In the genomic region with DNA sequence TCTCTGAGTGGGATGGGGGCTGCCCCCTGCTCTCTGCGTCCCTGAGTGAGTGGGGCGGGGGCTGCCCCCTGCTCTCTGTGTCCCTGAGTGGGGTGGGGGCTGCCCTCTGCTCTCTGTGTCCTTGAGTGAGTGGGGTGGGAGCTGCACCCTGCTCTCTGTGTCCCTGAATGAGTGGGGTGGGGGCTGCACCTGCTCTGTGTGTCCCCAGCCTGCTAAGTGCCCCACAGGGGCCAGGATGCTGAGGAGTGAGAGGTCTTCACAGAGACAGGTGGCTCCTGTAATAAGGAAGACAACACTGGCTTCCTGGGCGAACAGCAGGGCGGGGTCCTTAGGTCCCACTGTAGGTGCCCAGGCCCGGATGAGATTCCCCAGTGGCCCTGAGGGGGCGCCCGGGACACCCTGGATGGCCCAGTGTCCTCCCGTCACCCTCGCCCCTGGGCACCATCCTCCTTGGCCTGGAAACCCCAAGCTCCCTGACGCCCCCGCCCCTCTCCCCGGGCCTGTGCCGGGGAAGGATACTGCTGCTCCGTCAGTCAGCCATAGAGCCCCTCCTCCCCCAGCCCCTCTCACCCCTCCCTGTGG, we compare ENCODE assay signal across 13 cellular contexts. TPM values are rescaled to one million over a fixed set of nuclear protein-coding genes. Genes with fewer than 3 reads are reported as not detected.
DNase-seq lines count a peak whose midpoint lies in the region; ATAC-seq and TF ChIP-seq lines count a peak whose summit lies in the region.
"Had no signal": no experiment of that assay in that cellular context is flagged by ENCODE, and none has a peak within 500 bp of the region (broad histone marks: within the 10 kb centered on the region; RNA-seq: fewer than 3 reads in every experiment).

No MANE protein-coding gene starts in this region.

- H3K4me3 ChIP-seq in SJSA1 (peak overlapping the region; percentile 31), fibroblast of the aortic adventitia (ENCODE audit: low read depth, low read length) (peak overlapping the region; percentile 53)
- H3K4me3 ChIP-seq: thyroid gland had no signal

- TF ChIP-seq CTCF in fibroblast of the aortic adventitia (IDR thresholded peaks at IDR 0.05; ENCODE audit: insufficient read depth, low read length): no peak

- no peak for ATAC-seq in GM19452 (IDR thresholded peaks at IDR 0.05; ENCODE audit: unreplicated experiment)
- no peak for ATAC-seq in GM21717 (IDR thresholded peaks at IDR 0.05; ENCODE audit: unreplicated experiment)

- H3K4me1 ChIP-seq in SJSA1 (replicated peaks): peaks cover 16% of the 10 kb centered on the region
- H3K4me1 ChIP-seq: Caco-2 had no signal

- H3K9me3 ChIP-seq in SJSA1 (replicated peaks): no peaks in the 10 kb centered on the region
- H3K9me3 ChIP-seq: Caco-2, thyroid gland had no signal

- DNase-seq in 8988T (peak; percentile 67), COLO668 (lab: John Stamatoyannopoulos, UW; ENCODE audit: unreplicated experiment) (peak; percentile 61), SJSA1 (ENCODE audit: low read depth in 1 of 2, low spot score in 2 of 2) (no peak), fibroblast of the aortic adventitia (ENCODE audit: low read depth) (no peak), hypothalamus (lab: John Stamatoyannopoulos, UW) (no peak)
- DNase-seq in activated effector memory CD4-positive, alpha-beta T cell treated with Interleukin-2 at 50 U/mL for 16 hours: no peak
- DNase-seq: activated gamma-delta T cell treated with Interleukin-2 at 50 U/mL for 16 hours, SIG-M5, thyroid gland had no signal

- H3K27ac ChIP-seq in SJSA1: no peak overlapping the region
- H3K27ac ChIP-seq: thyroid gland had no signal

- no peaks in the 10 kb centered on the region for H3K27me3 ChIP-seq in SJSA1 (replicated peaks)
- H3K27me3 ChIP-seq: thyroid gland had no signal

- no peaks in the 10 kb centered on the region for H3K36me3 ChIP-seq in SJSA1
- H3K36me3 ChIP-seq: thyroid gland had no signal

RNA-seq across cellular contexts. Expression of gene CCDC188, which starts 3.8 kb away (rescaled TPM):
- total RNA-seq in SJSA1 (2014; rRNA removed; shearing (Covaris generic)): 0.16 and 0.84 TPM in 2 replicates
- 0.45 TPM in 1 of 2 replicates, not detected in the other for total RNA-seq in fibroblast of the aortic adventitia (ENCODE audit: low replicate concordance)
- total RNA-seq: activated CD4-positive, alpha-beta T cell treated with anti-CD3 and anti-CD28 coated beads, Interleukin-2, amount 10 ng/mL, durations not matched to agents 24 days and 14 days; Caco-2 had no signal

RNA-seq across cellular contexts. Expression of gene ZDHHC8, which starts 23.1 kb away (rescaled TPM):
- 9.0 and 10.6 TPM in 2 replicates for total RNA-seq in SJSA1 (2014; rRNA removed; shearing (Covaris generic))
- total RNA-seq in fibroblast of the aortic adventitia (ENCODE audit: low replicate concordance): 8.7 and 12.7 TPM in 2 replicates

RNA-seq across cellular contexts. Expression of gene TRMT2A, which starts 37.7 kb away (rescaled TPM):
- 39.9 and 58.7 TPM in 2 replicates for total RNA-seq in SJSA1 (2014; rRNA removed; shearing (Covaris generic))
- total RNA-seq in fibroblast of the aortic adventitia (ENCODE audit: low replicate concordance): 18.4 and 28.7 TPM in 2 replicates

RNA-seq across cellular contexts. Expression of gene RANBP1, which starts 38.8 kb away (rescaled TPM):
- 962 and 1,093 TPM in 2 replicates for total RNA-seq in SJSA1 (2014; rRNA removed; shearing (Covaris generic))
- total RNA-seq in fibroblast of the aortic adventitia (ENCODE audit: low replicate concordance): 160 and 191 TPM in 2 replicates

Comparison
In these comparisons a context has a peak if more than half of its experiments do, and no peak if none do; other contexts are left out.
1. DNase-seq: peak in 8988T (single experiment) and COLO668 (single experiment); none in SJSA1 (0 of 2), fibroblast of the aortic adventitia (single experiment), hypothalamus (0 of 51) and activated effector memory CD4-positive, alpha-beta T cell treated with Interleukin-2 at 50 U/mL for 16 hours (single experiment).